ENCODE assay signal across 11 cellular contexts in genomic region chr4:2852481-2852881, GRCh38. TPM values are rescaled to one million over a fixed set of nuclear protein-coding genes. Genes with fewer than 3 reads are reported as not detected.
A peak's percentile ranks its signal among the peaks of the same experiment; 100 is the strongest.
DNase-seq lines count a peak whose midpoint lies in the region; ATAC-seq, FAIRE-seq and TF ChIP-seq lines count a peak whose summit lies in the region.
"Had no signal": no experiment of that assay in that cellular context is flagged by ENCODE, and none has a peak within 500 bp of the region (broad histone marks: within the 10 kb centered on the region; RNA-seq: fewer than 3 reads in every experiment).

No MANE protein-coding gene starts in this region.

- H3K36me3 ChIP-seq in ascending aorta (peaks cover 11 to 18% of the 10 kb centered on the region in 2 donors), osteoblast (ENCODE audit: insufficient read depth, low read length) (peaks cover 14% of the 10 kb centered on the region)

- DNase-seq in ascending aorta (ENCODE audit: low spot score in 2 of 2): no peak
- no peak for DNase-seq in osteoblast (ENCODE audit: insufficient read length, low spot score, missing footprints)
- no peak for DNase-seq in NOMO-1 treated with DMSO at 0.1 percent for 48 hours (lab: John Stamatoyannopoulos, UW; ENCODE audit: unreplicated experiment)
- no peak for DNase-seq in NK-92 (lab: John Stamatoyannopoulos, UW; ENCODE audit: unreplicated experiment)
- no peak for DNase-seq in caudate nucleus (lab: John Stamatoyannopoulos, UW)
- DNase-seq in D721Med (ENCODE audit: insufficient read length, low spot score): no peak

- H3K9me3 ChIP-seq in ascending aorta: no peaks in the 10 kb centered on the region
- no peaks in the 10 kb centered on the region for H3K9me3 ChIP-seq in osteoblast (ENCODE audit: low read depth, low read length)

- TF ChIP-seq CTCF in ascending aorta (IDR thresholded peaks at IDR 0.05) (no peak), osteoblast (IDR thresholded peaks at IDR 0.05; ENCODE audit: extremely low read depth, low read depth, low read length) (no peak), D721Med (IDR thresholded peaks at IDR 0.05; ENCODE audit: insufficient read depth, missing control alignments) (no peak)

- peaks cover 62% of the 10 kb centered on the region for H4K20me1 ChIP-seq in osteoblast (ENCODE audit: insufficient read depth, low read length)

- ATAC-seq in GM18861 (IDR thresholded peaks at IDR 0.05; ENCODE audit: unreplicated experiment): peak; percentile 64
- peak; percentile 84 for ATAC-seq in HG02759 (IDR thresholded peaks at IDR 0.05; ENCODE audit: unreplicated experiment)
- ATAC-seq: HCT116, SK-N-SH treated with all-trans-retinoic acid at 6 μM for 48 hours had no signal

- H3K79me2 ChIP-seq in osteoblast (ENCODE audit: insufficient read depth, low read length): peaks cover 93% of the 10 kb centered on the region

- peak overlapping the region; percentile 43 to 50 for H3K27ac ChIP-seq in ascending aorta
- no peak overlapping the region for H3K27ac ChIP-seq in osteoblast (ENCODE audit: low read depth, low read length)
- no peak overlapping the region for H3K27ac ChIP-seq in caudate nucleus (ENCODE audit: low read depth, low read length)
- H3K27ac ChIP-seq: epithelial cell of prostate had no signal

- H3K4me2 ChIP-seq in osteoblast (ENCODE audit: insufficient read depth, low read length): peak overlapping the region; percentile 2

- intact Hi-C loops in ascending aorta (cut with DNase I): no loop called here

- H3K4me1 ChIP-seq in ascending aorta: peaks cover 3 to 37% of the 10 kb centered on the region in 2 donors
- H3K4me1 ChIP-seq in osteoblast (ENCODE audit: insufficient read depth, low read length): peaks cover 5% of the 10 kb centered on the region

- H2AFZ ChIP-seq in osteoblast (ENCODE audit: low read length): no peak overlapping the region

- FAIRE-seq in D721Med (lab: Jason Lieb, UNC): no peak

- no peak overlapping the region for H3K4me3 ChIP-seq in ascending aorta
- no peak overlapping the region for H3K4me3 ChIP-seq in osteoblast (ENCODE audit: insufficient read depth, low read length)

- H3K27me3 ChIP-seq in ascending aorta (no peaks in the 10 kb centered on the region), osteoblast (ENCODE audit: insufficient read depth, low read length) (no peaks in the 10 kb centered on the region)

RNA-seq across cellular contexts. Expression of gene ADD1, which starts 8.8 kb away (rescaled TPM):
- 261 TPM for total RNA-seq in ascending aorta
- total RNA-seq in osteoblast: 200 and 204 TPM in 2 replicates

RNA-seq across cellular contexts. Expression of gene SH3BP2, which starts 59.6 kb away (rescaled TPM):
- total RNA-seq in ascending aorta (70.6 TPM), osteoblast (26.4 and 28.0 TPM in 2 replicates)

Comparison
In these comparisons a context has a peak if more than half of its experiments do, and no peak if none do; other contexts are left out.
1. H3K27ac ChIP-seq: peak in ascending aorta (2 of 2); none in osteoblast (single experiment) and caudate nucleus (single experiment).